ENCODE assay signal across 39 cellular contexts in genomic region chr16:53870831-53871230, GRCh38.
"Had no signal": no experiment of that assay in that cellular context is flagged by ENCODE, and none has a peak within 500 bp of the region (broad histone marks: within the 10 kb centered on the region; RNA-seq: fewer than 3 reads in every experiment).

No MANE protein-coding gene starts in this region.

- H3K27me3 Mint-ChIP-seq: activated CD4-positive, alpha-beta memory T cell treated with anti-CD3 and anti-CD28 coated beads for 36 hours; activated CD4-positive, alpha-beta T cell treated with anti-CD3 and anti-CD28 coated beads, Interleukin-2, amount 10 ng/mL, durations not matched to agents 24 days and 14 days; activated CD8-positive, alpha-beta T cell treated with anti-CD3 and anti-CD28 coated beads for 36 hours; activated naive CD8-positive, alpha-beta T cell treated with anti-CD3 and anti-CD28 coated beads for 36 hours; activated T-helper 17 cell treated with anti-CD3 and anti-CD28 coated beads, Interleukin-2, amount 50 U/mL, for 72 hours; central memory CD8-positive, alpha-beta T cell had no signal

- DNase-seq: activated CD4-positive, alpha-beta memory T cell treated with anti-CD3 and anti-CD28 coated beads for 36 hours; activated CD4-positive, alpha-beta T cell treated with anti-CD3 and anti-CD28 coated beads for 1 hour; activated CD4-positive, alpha-beta T cell treated with anti-CD3 and anti-CD28 coated beads for 4 hours; activated CD4-positive, alpha-beta T cell treated with anti-CD3 and anti-CD28 coated beads, Interleukin-2, amount 10 ng/mL, durations not matched to agents 24 days and 14 days; activated CD4-positive, alpha-beta T cell treated with anti-CD3 and anti-CD28 coated beads, Interleukin-2, amount 50 U/mL, for 1 hour; activated CD4-positive, alpha-beta T cell treated with anti-CD3 and anti-CD28 coated beads, Interleukin-2, amount 50 U/mL, for 4 hours; activated CD4-positive, CD25-positive, alpha-beta regulatory T cell; activated CD8-positive, alpha-beta memory T cell treated with anti-CD3 and anti-CD28 coated beads, Interleukin-2, amount 50 U/mL, for 4 hours; activated CD8-positive, alpha-beta T cell treated with anti-CD3 and anti-CD28 coated beads for 36 hours; activated effector memory CD4-positive, alpha-beta T cell treated with anti-CD3 and anti-CD28 coated beads, Interleukin-2, amount 50 U/mL, for 16 hours; activated gamma-delta T cell treated with Interleukin-2 at 50 U/mL for 16 hours; activated naive CD4-positive, alpha-beta T cell; activated naive CD4-positive, alpha-beta T cell treated with anti-CD3 and anti-CD28 coated beads for 36 hours; activated naive CD4-positive, alpha-beta T cell treated with anti-CD3 and anti-CD28 coated beads, Interleukin-2, amount 50 U/mL, for 16 hours; activated naive CD8-positive, alpha-beta T cell treated with anti-CD3 and anti-CD28 coated beads for 36 hours; activated T-cell treated with anti-CD3 and anti-CD28 coated beads for 4 hours; activated T-cell treated with anti-CD3 and anti-CD28 coated beads, Interleukin-2, amount 50 U/mL, for 1 hour; activated T-cell treated with anti-CD3 and anti-CD28 coated beads, Interleukin-2, amount 50 U/mL, for 4 hours; activated T-cell treated with anti-CD3 and anti-CD28 coated beads, Interleukin-2, amount 50 U/mL, for 72 hours; amygdala; anterior cingulate cortex; caudate nucleus; cerebellar nuclear complex; T-helper 1 cell; T-helper 2 cell; T-helper 9 cell had no signal

- H3K4me3 Mint-ChIP-seq: activated CD4-positive, alpha-beta memory T cell treated with anti-CD3 and anti-CD28 coated beads for 36 hours; activated CD4-positive, alpha-beta T cell treated with anti-CD3 and anti-CD28 coated beads, Interleukin-2, amount 10 ng/mL, durations not matched to agents 24 days and 14 days; activated CD8-positive, alpha-beta T cell treated with anti-CD3 and anti-CD28 coated beads for 36 hours; activated naive CD4-positive, alpha-beta T cell treated with anti-CD3 and anti-CD28 coated beads for 36 hours; activated naive CD8-positive, alpha-beta T cell treated with anti-CD3 and anti-CD28 coated beads for 36 hours; activated T-cell treated with anti-CD3 and anti-CD28 coated beads, Interleukin-2, amount 50 U/mL, for 4 hours; activated T-cell treated with anti-CD3 and anti-CD28 coated beads, Interleukin-2, amount 50 U/mL, for 72 hours; activated T-helper 1 cell treated with anti-CD3 and anti-CD28 coated beads, Interleukin-12 subunit alpha, Interleukin-12 subunit beta, Interleukin-2, Interleukin-4 antibody, amounts not matched to agents 30 ng/mL and 10 ng/mL and 1 ng/mL, durations not matched to agents 14 hours and 24 hours and 36 hours; activated T-helper 17 cell treated with anti-CD3 and anti-CD28 coated beads, Interleukin-2, amount 50 U/mL, for 72 hours; brain; central memory CD8-positive, alpha-beta T cell; T-helper 1 cell treated with Interleukin-12 subunit alpha and Interleukin-12 subunit beta and Interleukin-4 antibody, amounts not matched to agents 30 μg/mL and 1 μg/mL, for 36 hours; T-helper 2 cell treated with Interferon-gamma antibody and Interleukin-4, amounts not matched to agents 5 μg/mL and 100 μg/mL, for 36 hours had no signal

- H3K4me1 ChIP-seq: ascending aorta had no signal

- H3K27ac Mint-ChIP-seq: activated CD4-positive, alpha-beta memory T cell treated with anti-CD3 and anti-CD28 coated beads for 36 hours; activated CD4-positive, alpha-beta T cell treated with anti-CD3 and anti-CD28 coated beads, Interleukin-2, amount 10 ng/mL, durations not matched to agents 24 days and 14 days; activated CD8-positive, alpha-beta T cell treated with anti-CD3 and anti-CD28 coated beads for 36 hours; activated naive CD4-positive, alpha-beta T cell treated with anti-CD3 and anti-CD28 coated beads for 36 hours; activated naive CD4-positive, alpha-beta T cell treated with anti-CD3 and anti-CD28 coated beads, Interleukin-2, amount 50 U/mL, for 72 hours; activated naive CD8-positive, alpha-beta T cell treated with anti-CD3 and anti-CD28 coated beads for 36 hours; activated T-cell treated with anti-CD3 and anti-CD28 coated beads, Interleukin-2, amount 50 U/mL, for 72 hours; activated T-helper 1 cell treated with anti-CD3 and anti-CD28 coated beads, Interleukin-12 subunit alpha, Interleukin-12 subunit beta, Interleukin-2, Interleukin-4 antibody, amounts not matched to agents 30 ng/mL and 10 ng/mL and 1 ng/mL, durations not matched to agents 14 hours and 24 hours and 36 hours; activated T-helper 17 cell treated with anti-CD3 and anti-CD28 coated beads, Interleukin-2, amount 50 U/mL, for 72 hours; brain; T-helper 1 cell treated with Interleukin-12 subunit alpha and Interleukin-12 subunit beta and Interleukin-4 antibody, amounts not matched to agents 30 μg/mL and 1 μg/mL, for 36 hours; T-helper 2 cell treated with Interferon-gamma antibody and Interleukin-4, amounts not matched to agents 5 μg/mL and 100 μg/mL, for 36 hours had no signal

- H3K27me3 ChIP-seq: ascending aorta, cardiac muscle cell had no signal

- H3K4me3 ChIP-seq: ascending aorta, cardiac muscle cell had no signal

- H3K9me3 ChIP-seq: ascending aorta had no signal

- H3K27ac ChIP-seq: ascending aorta, cardiac muscle cell, VCaP had no signal

- H3K36me3 ChIP-seq: cardiac muscle cell had no signal

- ATAC-seq: activated CD4-positive, CD25-positive, alpha-beta regulatory T cell treated with anti-CD3 and anti-CD28 coated beads, Interleukin-2, amount 50 U/mL, for 24 hours; activated CD8-positive, alpha-beta T cell treated with anti-CD3 and anti-CD28 coated beads for 36 hours; activated naive CD4-positive, alpha-beta T cell treated with anti-CD3 and anti-CD28 coated beads, Interleukin-2, amount 50 U/mL, for 72 hours; activated T-cell treated with anti-CD3 and anti-CD28 coated beads, Interleukin-2, amount 50 U/mL, for 4 hours; activated T-cell treated with anti-CD3 and anti-CD28 coated beads, Interleukin-2, amount 50 U/mL, for 72 hours; activated T-helper 17 cell treated with anti-CD3 and anti-CD28 coated beads, Interleukin-2, amount 50 U/mL, for 72 hours had no signal

- FAIRE-seq: bronchial epithelial cell, TTC549 had no signal
